In genomic region chr4:101009471-101009870, GRCh38 we compare ENCODE assay signal across 11 cellular contexts.
DNase-seq lines count a peak whose midpoint lies in the region; ATAC-seq and TF ChIP-seq lines count a peak whose summit lies in the region.
"Had no signal": no experiment of that assay in that cellular context is flagged by ENCODE, and none has a peak within 500 bp of the region (broad histone marks: within the 10 kb centered on the region; RNA-seq: fewer than 3 reads in every experiment).

No MANE protein-coding gene starts in this region.

- no peak for TF ChIP-seq POLR2A in prostate gland (IDR thresholded peaks at IDR 0.05)

- H3K9me3 ChIP-seq in prostate gland, result no peaks in the 10 kb centered on the region

- no peak overlapping the region for H3K4me3 Mint-ChIP-seq in activated T-helper 1 cell treated with anti-CD3 and anti-CD28 coated beads, Interleukin-12 subunit alpha, Interleukin-12 subunit beta, Interleukin-2, Interleukin-4 antibody, amounts not matched to agents 30 ng/mL and 10 ng/mL and 1 ng/mL, durations not matched to agents 14 hours and 24 hours and 36 hours

- DNase-seq in activated T-helper 1 cell treated with anti-CD3 and anti-CD28 coated beads, Interleukin-12 subunit alpha, Interleukin-12 subunit beta, Interleukin-2, Interleukin-4 antibody, amounts not matched to agents 30 ng/mL and 10 ng/mL and 1 ng/mL, durations not matched to agents 14 hours and 24 hours and 36 hours (ENCODE audit: low spot score), result no peak
- DNase-seq in HEK293T (ENCODE audit: extremely low spot score), result no peak
- no peak for DNase-seq in LoVo (ENCODE audit: low spot score)
- no peak for DNase-seq in prostate gland (ENCODE audit: low spot score)
- DNase-seq in NCI-H1417 treated with DMSO at 0.1 percent for 48 hours (lab: John Stamatoyannopoulos, UW), result no peak
- DNase-seq: midbrain; stimulated activated CD4-positive, alpha-beta T cell treated with anti-CD3 and anti-CD28 coated beads, Interleukin-15, amount 100 ng/mL, for 24 hours had no signal

- H3K27me3 ChIP-seq in prostate gland (replicated peaks; ENCODE audit: insufficient read depth), result no peaks in the 10 kb centered on the region

- H3K27ac ChIP-seq in prostate gland, result no peak overlapping the region

- H3K4me1 ChIP-seq in prostate gland (replicated peaks), result no peaks in the 10 kb centered on the region

- H3K27ac Mint-ChIP-seq in activated T-helper 1 cell treated with anti-CD3 and anti-CD28 coated beads, Interleukin-12 subunit alpha, Interleukin-12 subunit beta, Interleukin-2, Interleukin-4 antibody, amounts not matched to agents 30 ng/mL and 10 ng/mL and 1 ng/mL, durations not matched to agents 14 hours and 24 hours and 36 hours, result peak overlapping the region; percentile 23

- TF ChIP-seq CTCF in prostate gland (IDR thresholded peaks at IDR 0.05), result no peak

- POLR2A ChIA-PET in HEK293T (lab: Yijun Ruan, JAX), result no interaction called here

- peaks cover 30% of the 10 kb centered on the region for H3K4me1 Mint-ChIP-seq in activated T-helper 1 cell treated with anti-CD3 and anti-CD28 coated beads, Interleukin-12 subunit alpha, Interleukin-12 subunit beta, Interleukin-2, Interleukin-4 antibody, amounts not matched to agents 30 ng/mL and 10 ng/mL and 1 ng/mL, durations not matched to agents 14 hours and 24 hours and 36 hours (ENCODE audit: low read depth)

- intact Hi-C loops in activated T-helper 1 cell treated with anti-CD3 and anti-CD28 coated beads, Interleukin-12 subunit alpha, Interleukin-12 subunit beta, Interleukin-2, Interleukin-4 antibody, amounts not matched to agents 30 ng/mL and 10 ng/mL and 1 ng/mL, durations not matched to agents 14 hours and 24 hours and 36 hours (cut with micrococcal nuclease), result loop anchor here (5.0 kb wide), 1 partner anchor 33 kb away; no protein-coding TSS in a partner anchor
- intact Hi-C loops in prostate gland (cut with DNase I), result no loop called here

- H3K27me3 Mint-ChIP-seq in activated T-helper 1 cell treated with anti-CD3 and anti-CD28 coated beads, Interleukin-12 subunit alpha, Interleukin-12 subunit beta, Interleukin-2, Interleukin-4 antibody, amounts not matched to agents 30 ng/mL and 10 ng/mL and 1 ng/mL, durations not matched to agents 14 hours and 24 hours and 36 hours (ENCODE audit: insufficient read depth), result no peaks in the 10 kb centered on the region

- no peaks in the 10 kb centered on the region for H3K36me3 ChIP-seq in prostate gland

- ATAC-seq in GM18498 (IDR thresholded peaks at IDR 0.05; ENCODE audit: unreplicated experiment) (peak; percentile 77), GM19463 (IDR thresholded peaks at IDR 0.05; ENCODE audit: unreplicated experiment) (peak; percentile 46), HG02981 (IDR thresholded peaks at IDR 0.05; ENCODE audit: unreplicated experiment) (peak; percentile 53)
- ATAC-seq: Panc1 had no signal

- peaks cover 2% of the 10 kb centered on the region for H3K36me3 Mint-ChIP-seq in activated T-helper 1 cell treated with anti-CD3 and anti-CD28 coated beads, Interleukin-12 subunit alpha, Interleukin-12 subunit beta, Interleukin-2, Interleukin-4 antibody, amounts not matched to agents 30 ng/mL and 10 ng/mL and 1 ng/mL, durations not matched to agents 14 hours and 24 hours and 36 hours (ENCODE audit: low read depth)

- no peaks in the 10 kb centered on the region for H3K9me3 Mint-ChIP-seq in activated T-helper 1 cell treated with anti-CD3 and anti-CD28 coated beads, Interleukin-12 subunit alpha, Interleukin-12 subunit beta, Interleukin-2, Interleukin-4 antibody, amounts not matched to agents 30 ng/mL and 10 ng/mL and 1 ng/mL, durations not matched to agents 14 hours and 24 hours and 36 hours

- H3K4me3 ChIP-seq in prostate gland, result no peak overlapping the region

- CTCF ChIA-PET in HEK293T (lab: Yijun Ruan, JAX), result no interaction called here

- 73% methylated on average over 2 of the region's 2 CpGs for WGBS in prostate gland

TF ChIP-seq in HEK293T, 16 proteins besides CTCF, POLR2A, EP300 and RAD21:
- TF ChIP-seq FOXK2 (IDR thresholded peaks at IDR 0.05) (no peak), LEF1 (IDR thresholded peaks at IDR 0.05; ENCODE audit: borderline replicate concordance) (no peak), SP1 (IDR thresholded peaks at IDR 0.05) (no peak), ZNF384 (IDR thresholded peaks at IDR 0.05) (no peak), ELF4 (IDR thresholded peaks at IDR 0.05) (no peak), TARDBP (IDR thresholded peaks at IDR 0.05) (no peak), L3MBTL2 (conservative IDR thresholded peaks at IDR 0.05) (no peak), ARNT (IDR thresholded peaks at IDR 0.05) (no peak), FOXA1 (IDR thresholded peaks at IDR 0.05) (no peak)
TF ChIP-seq in HEK293T: peak in this region for 0.
